6 cellular contexts compared by ENCODE assay signal in genomic region chr1:155893389-155894142, GRCh38. TPM values are rescaled to one million over a fixed set of nuclear protein-coding genes. Genes with fewer than 3 reads are reported as not detected.
A peak's percentile ranks its signal among the peaks of the same experiment; 100 is the strongest.
DNase-seq lines count a peak whose midpoint lies in the region; ATAC-seq and TF ChIP-seq lines count a peak whose summit lies in the region.

No MANE protein-coding gene starts in this region.

- POLR2A ChIA-PET in activated CD8-positive, alpha-beta T cell treated with anti-CD3 and anti-CD28 coated beads, Interleukin-2, amount 10 ng/mL, durations not matched to agents 7 days and 5 days (lab: Charles Lee) = interaction anchor here (0.6 to 1.0 kb wide), 2 partner anchors 34 to 584 kb away, joined by 3 read pairs; partner anchors contain the start of gene SYT11

- CTCF ChIA-PET in activated CD8-positive, alpha-beta T cell treated with anti-CD3 and anti-CD28 coated beads, Interleukin-2, amount 10 ng/mL, durations not matched to agents 7 days and 5 days (lab: Charles Lee) = interaction anchor here (0.7 to 2.7 kb wide), 8 partner anchors 11 to 643 kb away, joined by 3 to 8 read pairs (median 4); partner anchors contain the start of gene SYT11

- TF ChIP-seq CTCF in lower leg skin (IDR thresholded peaks at IDR 0.05) = no peak

- 56 to 59% methylated on average over 10 of the region's 10 CpGs for WGBS in lower leg skin, 2 donors

- H3K4me3 ChIP-seq in lower leg skin (ENCODE audit: low read depth, poor library complexity, severe bottlenecking) = no peak overlapping the region

- no peaks in the 10 kb centered on the region for H3K9me3 Mint-ChIP-seq in activated CD8-positive, alpha-beta T cell treated with anti-CD3 and anti-CD28 coated beads, Interleukin-2, amount 10 ng/mL, durations not matched to agents 7 days and 5 days (ENCODE audit: insufficient read depth)

- peak overlapping the region; percentile 82 for H3K27ac Mint-ChIP-seq in activated CD8-positive, alpha-beta T cell treated with anti-CD3 and anti-CD28 coated beads, Interleukin-2, amount 10 ng/mL, durations not matched to agents 7 days and 5 days

- intact Hi-C loops in lower leg skin (cut with DNase I; ENCODE audit: low total_unique reads) = no loop called here

- peaks cover 15% of the 10 kb centered on the region for H3K36me3 Mint-ChIP-seq in activated CD8-positive, alpha-beta T cell treated with anti-CD3 and anti-CD28 coated beads, Interleukin-2, amount 10 ng/mL, durations not matched to agents 7 days and 5 days (ENCODE audit: low read depth)

- peak; percentile 86 for ATAC-seq in activated CD8-positive, alpha-beta T cell treated with anti-CD3 and anti-CD28 coated beads, Interleukin-2, amount 10 ng/mL, durations not matched to agents 7 days and 5 days
- ATAC-seq in HG03432 (IDR thresholded peaks at IDR 0.05; ENCODE audit: unreplicated experiment) = no peak
- ATAC-seq in GM19328 (IDR thresholded peaks at IDR 0.05; ENCODE audit: unreplicated experiment) = no peak

- no peak for TF ChIP-seq POLR2A in lower leg skin (IDR thresholded peaks at IDR 0.05)

- DNase-seq in GM03348 (ENCODE audit: low spot score) = peak; percentile 81
- peak; percentile 54 for DNase-seq in activated CD8-positive, alpha-beta T cell treated with anti-CD3 and anti-CD28 coated beads, Interleukin-2, amount 10 ng/mL, durations not matched to agents 7 days and 5 days
- peak; percentile 30 to 84 for DNase-seq in lower leg skin (ENCODE audit: low spot score in 2 of 2)
- DNase-seq in KG1 (lab: John Stamatoyannopoulos, UW) = no peak

- H3K27me3 Mint-ChIP-seq in activated CD8-positive, alpha-beta T cell treated with anti-CD3 and anti-CD28 coated beads, Interleukin-2, amount 10 ng/mL, durations not matched to agents 7 days and 5 days (ENCODE audit: low read depth) = no peaks in the 10 kb centered on the region

- no peak overlapping the region for H3K4me3 Mint-ChIP-seq in activated CD8-positive, alpha-beta T cell treated with anti-CD3 and anti-CD28 coated beads, Interleukin-2, amount 10 ng/mL, durations not matched to agents 7 days and 5 days

- H3K4me1 Mint-ChIP-seq in activated CD8-positive, alpha-beta T cell treated with anti-CD3 and anti-CD28 coated beads, Interleukin-2, amount 10 ng/mL, durations not matched to agents 7 days and 5 days (ENCODE audit: low read depth) = peaks cover 14% of the 10 kb centered on the region

RNA-seq across cellular contexts. Expression of gene RIT1, which starts 17.6 kb away (rescaled TPM):
- total RNA-seq in activated CD8-positive, alpha-beta T cell treated with anti-CD3 and anti-CD28 coated beads, Interleukin-2, amount 10 ng/mL, durations not matched to agents 7 days and 5 days = 10 to 100 TPM; 26.0 to 26.4 TPM
- total RNA-seq in lower leg skin = 10 to 100 TPM; 16.1 to 34.2 (median 24.2) TPM

RNA-seq across cellular contexts. Expression of gene SYT11, which starts 34.2 kb away (rescaled TPM):
- total RNA-seq in activated CD8-positive, alpha-beta T cell treated with anti-CD3 and anti-CD28 coated beads, Interleukin-2, amount 10 ng/mL, durations not matched to agents 7 days and 5 days = 10 to 100 TPM; 11.9 to 12.2 TPM
- total RNA-seq in lower leg skin = 1 to 10 TPM; 1.7 to 4.0 (median 3.5) TPM

RNA-seq across cellular contexts. Expression of gene GON4L, which starts 36.6 kb away (rescaled TPM):
- total RNA-seq in activated CD8-positive, alpha-beta T cell treated with anti-CD3 and anti-CD28 coated beads, Interleukin-2, amount 10 ng/mL, durations not matched to agents 7 days and 5 days = 10 to 100 TPM; 64.8 to 70.3 TPM
- total RNA-seq in lower leg skin = 10 to 100 TPM; 24.9 to 43.9 (median 33.6) TPM

RNA-seq across cellular contexts. Expression of gene KHDC4, which starts 40.6 kb away (rescaled TPM):
- 10 to 100 TPM; 64.5 to 68.9 TPM for total RNA-seq in activated CD8-positive, alpha-beta T cell treated with anti-CD3 and anti-CD28 coated beads, Interleukin-2, amount 10 ng/mL, durations not matched to agents 7 days and 5 days
- 10 to 100 TPM; 32.7 to 96.0 (median 45.5) TPM for total RNA-seq in lower leg skin

RNA-seq across cellular contexts. Expression of gene RXFP4, which starts 47.9 kb away (rescaled TPM):
- total RNA-seq in activated CD8-positive, alpha-beta T cell treated with anti-CD3 and anti-CD28 coated beads, Interleukin-2, amount 10 ng/mL, durations not matched to agents 7 days and 5 days = not detected
- total RNA-seq in lower leg skin = not detected
